16 cellular contexts compared by ENCODE assay signal in genomic region chr11:72582206-72583176, GRCh38.
"Had no signal": no experiment of that assay in that cellular context is flagged by ENCODE, and none has a peak within 500 bp of the region (broad histone marks: within the 10 kb centered on the region; RNA-seq: fewer than 3 reads in every experiment).

No MANE protein-coding gene starts in this region.

- H3K79me2 ChIP-seq: hepatocyte had no signal

- H3K27ac ChIP-seq: hepatocyte had no signal

- H3K4me3 ChIP-seq: hepatocyte had no signal

- H3K36me3 Mint-ChIP-seq: stimulated activated memory B cell treated with anti-CD40 and anti-IgM and Interleukin-4, amounts not matched to agents 10 μg/mL and 1 μg/mL and 100 μg/mL, for 72 hours had no signal

- FAIRE-seq: astrocyte, bronchial epithelial cell, endometrium, TTC549 had no signal

- H3K4me2 ChIP-seq: hepatocyte had no signal

- H3K9me3 Mint-ChIP-seq: activated naive CD8-positive, alpha-beta T cell treated with anti-CD3 and anti-CD28 coated beads, Interleukin-2, amount 50 U/mL, for 24 hours; neural crest cell; stimulated activated memory B cell treated with anti-CD40 and anti-IgM and Interleukin-4, amounts not matched to agents 10 μg/mL and 1 μg/mL and 100 μg/mL, for 72 hours; T-helper 1 cell treated with Interleukin-12 subunit alpha and Interleukin-12 subunit beta and Interleukin-4 antibody, amounts not matched to agents 30 μg/mL and 1 μg/mL, for 36 hours had no signal

- H2AFZ ChIP-seq: hepatocyte had no signal

- H3K27ac Mint-ChIP-seq: activated naive CD8-positive, alpha-beta T cell treated with anti-CD3 and anti-CD28 coated beads, Interleukin-2, amount 50 U/mL, for 24 hours; stimulated activated memory B cell treated with anti-CD40 and anti-IgM and Interleukin-4, amounts not matched to agents 10 μg/mL and 1 μg/mL and 100 μg/mL, for 72 hours; T-helper 1 cell treated with Interleukin-12 subunit alpha and Interleukin-12 subunit beta and Interleukin-4 antibody, amounts not matched to agents 30 μg/mL and 1 μg/mL, for 36 hours had no signal

- DNase-seq: activated CD4-positive, alpha-beta T cell treated with anti-CD3 and anti-CD28 coated beads, Interleukin-2, amount 50 U/mL, for 1 hour; activated CD4-positive, CD25-positive, alpha-beta regulatory T cell; activated CD8-positive, alpha-beta memory T cell treated with anti-CD3 and anti-CD28 coated beads for 24 hours; activated naive CD4-positive, alpha-beta T cell; activated naive CD8-positive, alpha-beta T cell treated with anti-CD3 and anti-CD28 coated beads, Interleukin-2, amount 50 U/mL, for 24 hours; islet precursor cell; stimulated activated CD4-positive, alpha-beta T cell treated with anti-CD3 and anti-CD28 coated beads, Interleukin-2, amount 100 ng/mL, for 48 hours had no signal

- H3K4me3 Mint-ChIP-seq: activated naive CD8-positive, alpha-beta T cell treated with anti-CD3 and anti-CD28 coated beads, Interleukin-2, amount 50 U/mL, for 24 hours; neural crest cell; T-helper 1 cell treated with Interleukin-12 subunit alpha and Interleukin-12 subunit beta and Interleukin-4 antibody, amounts not matched to agents 30 μg/mL and 1 μg/mL, for 36 hours had no signal

- ATAC-seq: activated naive CD8-positive, alpha-beta T cell treated with anti-CD3 and anti-CD28 coated beads, Interleukin-2, amount 50 U/mL, for 24 hours; esophagus mucosa; stimulated activated memory B cell treated with anti-CD40 and anti-IgM and Interleukin-4, amounts not matched to agents 10 μg/mL and 1 μg/mL and 100 μg/mL, for 72 hours had no signal
